In genomic region chr1:37483785-37484184, GRCh38 we compare ENCODE assay signal across 11 cellular contexts. TPM values are rescaled to one million over a fixed set of nuclear protein-coding genes. Genes with fewer than 3 reads are reported as not detected.
DNase-seq lines count a peak whose midpoint lies in the region; ATAC-seq and TF ChIP-seq lines count a peak whose summit lies in the region.
"Had no signal": no experiment of that assay in that cellular context is flagged by ENCODE, and none has a peak within 500 bp of the region (broad histone marks: within the 10 kb centered on the region; RNA-seq: fewer than 3 reads in every experiment).

No MANE protein-coding gene starts in this region.

- H3K4me2 ChIP-seq in GM23338: no peak overlapping the region
- H3K4me2 ChIP-seq in trophoblast cell (ENCODE audit: low read length): no peak overlapping the region
- H3K4me2 ChIP-seq in SK-N-SH: no peak overlapping the region

- TF ChIP-seq RAD21 in SK-N-SH (IDR thresholded peaks at IDR 0.05; ENCODE audit: low read length): no peak

- H2BK120ac ChIP-seq in trophoblast cell (ENCODE audit: insufficient read depth, low read length, poor library complexity): no peak overlapping the region

- no peak overlapping the region for H3K27ac ChIP-seq in CD4-positive, alpha-beta T cell (ENCODE audit: low read depth, low read length)
- 0 out of 2 replicates have a peak overlapping the region, but pooled peaks have one; percentile 19 for H3K27ac ChIP-seq in GM23338 (ENCODE audit: low read depth)
- H3K27ac ChIP-seq in trophoblast cell (ENCODE audit: low read depth, low read length): peak overlapping the region; percentile 18
- H3K27ac ChIP-seq in SK-N-SH (ENCODE audit: low read depth in 2 of 2, low read length in 1 of 2): no peak overlapping the region
- peak overlapping the region in 1 of 4 donors; percentile 8 for H3K27ac ChIP-seq in tibial nerve

- H2BK5ac ChIP-seq in trophoblast cell (ENCODE audit: low read depth, low read length, poor library complexity): no peak overlapping the region

- H3F3A ChIP-seq in GM23338 (replicated peaks; ENCODE audit: low read depth) (0 out of 2 replicates have a peak, but pooled peaks cover 9% of the 10 kb centered on the region), SK-N-SH (replicated peaks; ENCODE audit: insufficient read depth) (peaks cover 13% of the 10 kb centered on the region)

- peak overlapping the region; percentile 70 for H3K27ac Mint-ChIP-seq in CD4-positive, alpha-beta T cell
- H3K27ac Mint-ChIP-seq in GM23338 (peak overlapping the region; percentile 4; the same call in 1 of the 2 replicates), chondrocyte (ENCODE audit: unreplicated experiment) (peak overlapping the region; percentile 57)
- H3K27ac Mint-ChIP-seq: mesothelial cell of epicardium had no signal

- no peak overlapping the region for H3K9ac ChIP-seq in trophoblast cell (ENCODE audit: low read length)
- no peak overlapping the region for H3K9ac ChIP-seq in SK-N-SH

- H3K23ac ChIP-seq in trophoblast cell (ENCODE audit: low read length): no peak overlapping the region

- H3K4me1 Mint-ChIP-seq in CD4-positive, alpha-beta T cell (ENCODE audit: low read depth): peaks cover 39% of the 10 kb centered on the region
- H3K4me1 Mint-ChIP-seq in GM23338 (peaks cover 19% of the 10 kb centered on the region), chondrocyte (ENCODE audit: low read depth) (peaks cover 37% of the 10 kb centered on the region)

- no peaks in the 10 kb centered on the region for H3K9me3 Mint-ChIP-seq in CD4-positive, alpha-beta T cell
- H3K9me3 Mint-ChIP-seq in GM23338 (no peaks in the 10 kb centered on the region), chondrocyte (ENCODE audit: low read depth) (no peaks in the 10 kb centered on the region)
- H3K9me3 Mint-ChIP-seq: mesothelial cell of epicardium had no signal

- no peaks in the 10 kb centered on the region for H3K27me3 ChIP-seq in CD4-positive, alpha-beta T cell (ENCODE audit: control insufficient read depth, insufficient read depth, low read length)
- H3K27me3 ChIP-seq in GM23338 (ENCODE audit: insufficient read depth) (no peaks in the 10 kb centered on the region), trophoblast cell (ENCODE audit: insufficient read depth, low read length) (no peaks in the 10 kb centered on the region), SK-N-SH (ENCODE audit: insufficient read depth) (no peaks in the 10 kb centered on the region), tibial nerve (no peaks in the 10 kb centered on the region)

- H3K4me3 Mint-ChIP-seq in CD4-positive, alpha-beta T cell: peak overlapping the region; percentile 39
- H3K4me3 Mint-ChIP-seq in GM23338: no peak overlapping the region
- no peak overlapping the region for H3K4me3 Mint-ChIP-seq in chondrocyte (ENCODE audit: unreplicated experiment)
- H3K4me3 Mint-ChIP-seq: mesothelial cell of epicardium had no signal

- H3K36me3 ChIP-seq in GM23338 (ENCODE audit: insufficient read depth) (no peaks in the 10 kb centered on the region), trophoblast cell (ENCODE audit: control insufficient read depth in 1 of 2, insufficient read depth in 2 of 2, low read length in 2 of 2) (peaks cover 55 to 56% of the 10 kb centered on the region in 2 experiments), SK-N-SH (replicated peaks in 1 of 2; ENCODE audit: control insufficient read depth in 1 of 2, insufficient read depth in 2 of 2, low read length in 1 of 2) (peaks cover 15 to 44% of the 10 kb centered on the region in 2 experiments), tibial nerve (peaks cover 0 to 51% (median 7%) of the 10 kb centered on the region in 3 donors)

- no peaks in the 10 kb centered on the region; the same call in 1 of the 2 replicates for H4K20me1 ChIP-seq in GM23338 (replicated peaks; ENCODE audit: insufficient read depth)
- H4K20me1 ChIP-seq in SK-N-SH (ENCODE audit: insufficient read depth): no peaks in the 10 kb centered on the region

- H3K4me3 ChIP-seq in GM23338: no peak overlapping the region
- no peak overlapping the region for H3K4me3 ChIP-seq in trophoblast cell (ENCODE audit: low read depth, low read length)
- H3K4me3 ChIP-seq in SK-N-SH (ENCODE audit: low read depth in 2 of 2, low read length in 1 of 2): no peak overlapping the region
- H3K4me3 ChIP-seq in tibial nerve: no peak overlapping the region

- H3K9me2 ChIP-seq in GM23338 (ENCODE audit: insufficient read depth) (no peaks in the 10 kb centered on the region), SK-N-SH (no peaks in the 10 kb centered on the region)

- peaks cover 75% of the 10 kb centered on the region for H3K36me3 Mint-ChIP-seq in CD4-positive, alpha-beta T cell (ENCODE audit: low read depth)
- H3K36me3 Mint-ChIP-seq in GM23338 (ENCODE audit: low read depth): peaks cover 36% of the 10 kb centered on the region
- H3K36me3 Mint-ChIP-seq in chondrocyte (ENCODE audit: low read depth): peaks cover 14% of the 10 kb centered on the region

- H2BK12ac ChIP-seq in trophoblast cell (ENCODE audit: low read length): no peak overlapping the region

- TF ChIP-seq CTCF in CD4-positive, alpha-beta T cell (IDR thresholded peaks at IDR 0.05): no peak
- TF ChIP-seq CTCF in GM23338 (conservative IDR thresholded peaks at IDR 0.05; ENCODE audit: low read depth in 2 of 2) (no peak), chondrocyte (IDR thresholded peaks at IDR 0.05) (no peak), SK-N-SH (IDR thresholded peaks at IDR 0.05) (no peak), tibial nerve (IDR thresholded peaks at IDR 0.05) (no peak)

- H4K91ac ChIP-seq in trophoblast cell (ENCODE audit: low read depth, low read length): no peak overlapping the region

- no peak overlapping the region for H3K18ac ChIP-seq in trophoblast cell (ENCODE audit: low read length)

- TF ChIP-seq EP300 in SK-N-SH (IDR thresholded peaks at IDR 0.05; ENCODE audit: borderline replicate concordance in 1 of 2, low read depth in 1 of 2, low read length in 1 of 2) (no peak), tibial nerve (IDR thresholded peaks at IDR 0.05) (no peak)

- H2AFZ ChIP-seq in GM23338 (no peak overlapping the region), trophoblast cell (ENCODE audit: insufficient read depth, low read length, poor library complexity) (no peak overlapping the region), SK-N-SH (ENCODE audit: low read depth) (no peak overlapping the region)

- POLR2A ChIA-PET in CD4-positive, alpha-beta T cell (lab: Charles Lee): interaction anchor here (0.8 to 7.8 kb wide), 3 partner anchors 9 to 31 kb away, joined by 4 to 136 read pairs (median 4); partner anchors contain the start of genes MEAF6 and ZC3H12A
- POLR2A ChIA-PET in SK-N-SH (lab: Yijun Ruan, JAX): interaction anchor here (1.6 kb wide), 1 partner anchor 112 kb away, joined by 3 read pairs; the partner anchor contains the start of gene GNL2

- no peak for ATAC-seq in CD4-positive, alpha-beta T cell (ENCODE audit: poor library complexity)
- ATAC-seq in GM23338: no peak

- no peak for DNase-seq in CD4-positive, alpha-beta T cell
- DNase-seq in GM23338 (ENCODE audit: low spot score): no peak
- DNase-seq in chondrocyte (ENCODE audit: low spot score): no peak
- DNase-seq in trophoblast cell: no peak
- DNase-seq in SK-N-SH: no peak
- no peak for DNase-seq in tibial nerve (ENCODE audit: low spot score in 2 of 2)
- DNase-seq in C1 segment of cervical spinal cord (lab: John Stamatoyannopoulos, UW): no peak
- DNase-seq in GDM1 (lab: John Stamatoyannopoulos, UW): no peak
- DNase-seq: erythroblast, NCI-H2029 treated with DMSO at 0.1 percent for 48 hours had no signal

- intact Hi-C loops in CD4-positive, alpha-beta T cell (cut with DNase I, micrococcal nuclease): no loop called here

- H3K79me1 ChIP-seq in trophoblast cell (ENCODE audit: low read length): peaks cover 7% of the 10 kb centered on the region

- H3K4me1 ChIP-seq in GM23338 (ENCODE audit: insufficient read depth): peaks cover 13% of the 10 kb centered on the region; the same call in 1 of the 2 replicates
- peaks cover 12 to 19% of the 10 kb centered on the region in 2 experiments for H3K4me1 ChIP-seq in trophoblast cell (ENCODE audit: control insufficient read depth in 1 of 2, insufficient read depth in 2 of 2, low read length in 2 of 2)
- peaks cover 16 to 36% of the 10 kb centered on the region in 2 experiments; a peak in 3 of 4 replicates for H3K4me1 ChIP-seq in SK-N-SH (ENCODE audit: control insufficient read depth in 1 of 2, insufficient read depth in 2 of 2, low read depth in 1 of 2, low read length in 1 of 2)
- peaks cover 0 to 49% (median 40%) of the 10 kb centered on the region in 4 donors for H3K4me1 ChIP-seq in tibial nerve

- no peak overlapping the region for H3K4ac ChIP-seq in trophoblast cell (ENCODE audit: low read depth, low read length)

- no CpG with 5 or more reads among the region's 15 CpGs for WGBS in trophoblast cell (ENCODE audit: extremely low coverage, insufficient coverage, insufficient read length)
- WGBS in SK-N-SH (ENCODE audit: low lambda C conversion rate): 97% methylated on average over 11 of the region's 15 CpGs
- WGBS in tibial nerve, 2 donors: 83 to 88% methylated on average over 15 of the region's 15 CpGs

- no peak overlapping the region for H2AK5ac ChIP-seq in trophoblast cell (ENCODE audit: low read length)

- H4K12ac ChIP-seq in trophoblast cell (ENCODE audit: low read depth, low read length): no peak overlapping the region

- H3K27me3 Mint-ChIP-seq in CD4-positive, alpha-beta T cell: no peaks in the 10 kb centered on the region
- peaks cover 11% of the 10 kb centered on the region for H3K27me3 Mint-ChIP-seq in GM23338 (ENCODE audit: insufficient read depth, low read depth, poor library complexity)
- no peaks in the 10 kb centered on the region for H3K27me3 Mint-ChIP-seq in chondrocyte (ENCODE audit: low read depth)

- H4K8ac ChIP-seq in trophoblast cell (ENCODE audit: low read depth, low read length): no peak overlapping the region

- peaks cover 6% of the 10 kb centered on the region; the same call in 1 of the 2 replicates for H3K79me2 ChIP-seq in GM23338 (replicated peaks; ENCODE audit: insufficient read depth)
- no peaks in the 10 kb centered on the region for H3K79me2 ChIP-seq in trophoblast cell (ENCODE audit: control insufficient read depth, insufficient read depth, low read length, poor library complexity)
- H3K79me2 ChIP-seq in SK-N-SH (ENCODE audit: insufficient read depth): peaks cover 29% of the 10 kb centered on the region

- no peaks in the 10 kb centered on the region for H3K9me3 ChIP-seq in CD4-positive, alpha-beta T cell (ENCODE audit: control insufficient read depth, low read length)
- no peaks in the 10 kb centered on the region for H3K9me3 ChIP-seq in trophoblast cell (ENCODE audit: insufficient read depth, low read depth, low read length)
- no peaks in the 10 kb centered on the region for H3K9me3 ChIP-seq in SK-N-SH
- H3K9me3 ChIP-seq in tibial nerve: no peaks in the 10 kb centered on the region

- CTCF ChIA-PET in CD4-positive, alpha-beta T cell (lab: Charles Lee): interaction anchor here (7.2 kb wide), 1 partner anchor 27 kb away, joined by 120 read pairs; no protein-coding TSS in a partner anchor
- CTCF ChIA-PET in SK-N-SH (lab: Yijun Ruan, JAX): interaction anchor here (0.7 to 21.1 kb wide), 4 partner anchors 9 to 908 kb away, joined by 3 to 481 read pairs (median 76); partner anchors contain the start of gene ZC3H12A

- TF ChIP-seq POLR2A in tibial nerve (IDR thresholded peaks at IDR 0.05): no peak

- H3K14ac ChIP-seq in trophoblast cell (ENCODE audit: low read length): no peak overlapping the region

RNA-seq across cellular contexts. Expression of gene ZC3H12A, which starts 9.4 kb away (rescaled TPM):
- 100 to 1,000 TPM; 164 to 165 TPM for total RNA-seq in CD4-positive, alpha-beta T cell
- total RNA-seq in GM23338 (2014; rRNA removed; shearing (Covaris generic)): 7.0 and 9.3 TPM in 2 replicates
- polyA plus RNA-seq in GM23338 (2016; fragmentation: Nextera tagmentation; extraction: Ambion mirVana) (7.3 and 9.0 TPM in 2 replicates), SK-N-SH (2012; rRNA removed) (7.4 and 8.9 TPM in 2 replicates)
- total RNA-seq in chondrocyte (5.9 to 7.5 TPM (median 6.9 TPM) in 3 replicates), tibial nerve (10 to 100 TPM in 3 of 4 donors, 1 to 10 TPM in 1; 7.9 to 15.7 (median 10.9) TPM)
- 9.4 and 9.6 TPM in 2 replicates for polyA plus RNA-seq in trophoblast cell (2013)
- 3.4 and 4.3 TPM in 2 replicates for polyA plus RNA-seq in SK-N-SH (2012; cell fraction: cytosol; rRNA removed)
- 24.6 and 24.8 TPM in 2 replicates for polyA plus RNA-seq in SK-N-SH (2012; cell fraction: nucleus; rRNA removed)

RNA-seq across cellular contexts. Expression of gene MEAF6, which starts 30.8 kb away (rescaled TPM):
- total RNA-seq in CD4-positive, alpha-beta T cell: 10 to 100 TPM; 39.0 to 41.5 TPM
- 58.9 and 64.5 TPM in 2 replicates for total RNA-seq in GM23338 (2014; rRNA removed; shearing (Covaris generic))
- polyA plus RNA-seq in GM23338 (2016; fragmentation: Nextera tagmentation; extraction: Ambion mirVana): 53.5 and 60.1 TPM in 2 replicates
- total RNA-seq in chondrocyte: 47.4 to 52.8 TPM (median 48.7 TPM) in 3 replicates
- 29.0 and 30.8 TPM in 2 replicates for polyA plus RNA-seq in trophoblast cell (2013)
- 47.2 and 60.5 TPM in 2 replicates for polyA plus RNA-seq in SK-N-SH (2012; rRNA removed)
- 69.0 and 74.2 TPM in 2 replicates for polyA plus RNA-seq in SK-N-SH (2012; cell fraction: cytosol; rRNA removed)
- 25.1 and 39.1 TPM in 2 replicates for polyA plus RNA-seq in SK-N-SH (2012; cell fraction: nucleus; rRNA removed)
- 10 to 100 TPM; 33.3 to 59.4 (median 40.3) TPM for total RNA-seq in tibial nerve

Comparison
In these comparisons a context has a peak if more than half of its experiments do, and no peak if none do; other contexts are left out.
1. H3K27ac ChIP-seq: peak in GM23338 (single experiment) and trophoblast cell (single experiment); none in CD4-positive, alpha-beta T cell (single experiment) and SK-N-SH (0 of 2).
2. H3K27ac Mint-ChIP-seq: peak in every context shown above with its lines; median percentile 70 in CD4-positive, alpha-beta T cell; 57 in chondrocyte; 4 in GM23338.
3. RNA of gene ZC3H12A, which starts 9.4 kb away (total RNA-seq): 164 to 165 TPM in CD4-positive, alpha-beta T cell; 7.9 to 15.7 TPM in tibial nerve, 7.0 to 9.3 TPM in GM23338 and 5.9 to 7.5 TPM in chondrocyte; every median in the first group is over 4 times any median in the second.